Comparison of ENCODE assay signal across 23 cellular contexts in genomic region chr2:162828545-162828944, GRCh38. TPM values are rescaled to one million over a fixed set of nuclear protein-coding genes. Genes with fewer than 3 reads are reported as not detected.
DNase-seq lines count a peak whose midpoint lies in the region; ATAC-seq and TF ChIP-seq lines count a peak whose summit lies in the region.
"Had no signal": no experiment of that assay in that cellular context is flagged by ENCODE, and none has a peak within 500 bp of the region (broad histone marks: within the 10 kb centered on the region; RNA-seq: fewer than 3 reads in every experiment).

No MANE protein-coding gene starts in this region.

- H2AFZ ChIP-seq in mammary epithelial cell (ENCODE audit: low read depth, low read length) (no peak overlapping the region), neuronal stem cell (ENCODE audit: low read length) (no peak overlapping the region)
- H2AFZ ChIP-seq: neural progenitor cell had no signal

- no peak overlapping the region for H2AK5ac ChIP-seq in neuronal stem cell (ENCODE audit: low read depth, low read length)

- DNase-seq in HK-2 (ENCODE audit: unreplicated experiment) (peak; percentile 18), NCI-H2107 (lab: John Stamatoyannopoulos, UW) (peak; percentile 2), mammary epithelial cell (peak; percentile 23), myocyte (ENCODE audit: low read depth) (peak; percentile 8), neuronal stem cell (ENCODE audit: low spot score) (no peak), erythroblast (lab: John Stamatoyannopoulos, UW) (no peak), cerebellum (ENCODE audit: low spot score) (no peak)
- DNase-seq: activated CD8-positive, alpha-beta memory T cell treated with anti-CD3 and anti-CD28 coated beads for 24 hours; activated gamma-delta T cell treated with Interleukin-2 at 50 U/mL for 16 hours; activated T-cell treated with anti-CD3 and anti-CD28 coated beads, Interleukin-2, amount 50 U/mL, for 24 hours; colonic mucosa; effector memory CD8-positive, alpha-beta T cell; EL; kidney; NCI-H1092; NCI-H187 treated with DMSO at 0.1 percent for 48 hours; NCI-H524; stimulated activated CD8-positive, alpha-beta memory T cell treated with anti-CD3 and anti-CD28 coated beads, Interleukin-4, amount 100 ng/mL, for 48 hours; transverse colon had no signal

- no peak overlapping the region for H3K27ac ChIP-seq in mammary epithelial cell (ENCODE audit: insufficient read depth, low read depth, low read length)
- no peak overlapping the region for H3K27ac ChIP-seq in neuronal stem cell (replicated peaks; ENCODE audit: low read length)
- H3K27ac ChIP-seq: C4-2B, colonic mucosa, neural progenitor cell, transverse colon had no signal

- no peak overlapping the region for H3K9ac ChIP-seq in mammary epithelial cell (ENCODE audit: insufficient read depth, low read length)
- no peak overlapping the region for H3K9ac ChIP-seq in neuronal stem cell (ENCODE audit: low read depth, low read length, poor library complexity)
- H3K9ac ChIP-seq: neural progenitor cell had no signal

- no peak overlapping the region for H4K91ac ChIP-seq in neuronal stem cell (ENCODE audit: low read depth, low read length, poor library complexity)

- H3K79me1 ChIP-seq in neuronal stem cell (ENCODE audit: low read depth, low read length) = no peaks in the 10 kb centered on the region

- 31% methylated on average over 2 of the region's 2 CpGs for WGBS in mammary epithelial cell (ENCODE audit: low coverage, missing lambda C conversion rate)
- no CpG with 5 or more reads among the region's 2 CpGs for WGBS in neuronal stem cell (ENCODE audit: extremely low coverage in 2 of 2, insufficient read length in 2 of 2, insufficient replicate concordance in 1 of 2), 2 donors

- no TSS peak for BruUV-seq in mammary epithelial cell (replicated peaks; lab: Mats Ljungman, UMichigan)

- H3K18ac ChIP-seq in neuronal stem cell (ENCODE audit: low read length) = no peak overlapping the region

- H3K79me2 ChIP-seq in mammary epithelial cell (ENCODE audit: insufficient read depth, low read length) = no peaks in the 10 kb centered on the region

- no peak overlapping the region for H2BK15ac ChIP-seq in neuronal stem cell (ENCODE audit: low read length)

- no peak overlapping the region for H2BK12ac ChIP-seq in neuronal stem cell (ENCODE audit: low read length)

- H2BK5ac ChIP-seq in neuronal stem cell (ENCODE audit: low read length) = no peak overlapping the region

- intact Hi-C loops in mammary epithelial cell (cut with micrococcal nuclease) = no loop called here

- no peak overlapping the region for H2BK120ac ChIP-seq in neuronal stem cell (ENCODE audit: low read depth, low read length)

- no peak overlapping the region for H3K14ac ChIP-seq in neuronal stem cell (ENCODE audit: low read length)

- CTCF ChIA-PET in mammary epithelial cell (lab: Charles Lee; ENCODE audit: low non-redundant PET) = no interaction called here

- H3K27me3 ChIP-seq in mammary epithelial cell (ENCODE audit: insufficient read depth, low read length) (peaks cover 6% of the 10 kb centered on the region), neuronal stem cell (ENCODE audit: control insufficient read depth in 3 of 3, insufficient read depth in 3 of 3, low read depth in 1 of 3, low read length in 3 of 3) (no peaks in the 10 kb centered on the region)
- H3K27me3 ChIP-seq: colonic mucosa, transverse colon had no signal

- H3K23ac ChIP-seq in neuronal stem cell (ENCODE audit: low read depth, low read length, poor library complexity) = no peak overlapping the region

- TF ChIP-seq CTCF in mammary epithelial cell (conservative IDR thresholded peaks at IDR 0.05 in 1 of 2, IDR thresholded peaks at IDR 0.05 in 1 of 2; ENCODE audit: extremely low read depth in 1 of 2, insufficient read depth in 1 of 2, low read depth in 1 of 2, low read length in 2 of 2) = no peak

- H4K20me1 ChIP-seq in mammary epithelial cell (ENCODE audit: insufficient read depth, low read length) = no peaks in the 10 kb centered on the region

- H3K4me3 ChIP-seq in mammary epithelial cell (replicated peaks in 1 of 3; ENCODE audit: insufficient read depth in 1 of 3, low read depth in 2 of 3, low read length in 3 of 3) (no peak overlapping the region), neuronal stem cell (ENCODE audit: low read length in 2 of 2) (no peak overlapping the region)
- H3K4me3 ChIP-seq: colonic mucosa, neural progenitor cell, transverse colon had no signal

- H3K4me1 ChIP-seq in mammary epithelial cell (ENCODE audit: insufficient read depth, low read length) = no peaks in the 10 kb centered on the region
- peaks cover 0 to 2% of the 10 kb centered on the region in 2 donors for H3K4me1 ChIP-seq in neuronal stem cell (ENCODE audit: control insufficient read depth in 2 of 2, insufficient read depth in 1 of 2, low read depth in 1 of 2, low read length in 2 of 2)
- H3K4me1 ChIP-seq: colonic mucosa, transverse colon had no signal

- ATAC-seq in HG03378 (IDR thresholded peaks at IDR 0.05; ENCODE audit: unreplicated experiment) = no peak
- ATAC-seq: effector memory CD8-positive, alpha-beta T cell had no signal

- H3K4me2 ChIP-seq in mammary epithelial cell (ENCODE audit: insufficient read depth, low read depth, low read length) (no peak overlapping the region), neuronal stem cell (ENCODE audit: insufficient read depth, low read length, poor library complexity, severe bottlenecking) (no peak overlapping the region)
- H3K4me2 ChIP-seq: neural progenitor cell had no signal

- H3K36me3 ChIP-seq in mammary epithelial cell (ENCODE audit: insufficient read depth, low read length) (no peaks in the 10 kb centered on the region), neuronal stem cell (replicated peaks in 1 of 2; ENCODE audit: control insufficient read depth in 2 of 2, insufficient read depth in 2 of 2, low read length in 2 of 2) (no peaks in the 10 kb centered on the region)
- H3K36me3 ChIP-seq: colonic mucosa, neural progenitor cell, transverse colon had no signal

- dilution Hi-C loops in mammary epithelial cell (cut with HindIII; ENCODE audit: low sequenced_read_pairs) = no loop called here

- no peak overlapping the region for H4K8ac ChIP-seq in neuronal stem cell (ENCODE audit: low read depth, low read length)

- TF ChIP-seq POLR2A in erythroblast (IDR thresholded peaks at IDR 0.05; ENCODE audit: low read length) = no peak

- no peak overlapping the region for H3K4ac ChIP-seq in neuronal stem cell (ENCODE audit: low read length)

- in situ Hi-C loops in mammary epithelial cell (cut with MboI; ENCODE audit: low sequenced_read_pairs in 2 of 2) = no loop called here

- no peaks in the 10 kb centered on the region for H3K9me3 ChIP-seq in mammary epithelial cell (replicated peaks; ENCODE audit: insufficient read depth, low read length)
- H3K9me3 ChIP-seq in neuronal stem cell (replicated peaks in 1 of 2; ENCODE audit: control insufficient read depth in 2 of 2, insufficient read depth in 1 of 2, low read depth in 1 of 2, low read length in 2 of 2) = no peaks in the 10 kb centered on the region
- H3K9me3 ChIP-seq: colonic mucosa, transverse colon had no signal

RNA-seq across cellular contexts. Expression of gene KCNH7, which starts 10.0 kb away (rescaled TPM):
- total RNA-seq in mammary epithelial cell (not detected), myocyte (not detected in 2 replicates), cerebellum (46.8 TPM)
- not detected for polyA plus RNA-seq in mammary epithelial cell
- polyA minus RNA-seq in mammary epithelial cell = not detected
- not detected for polyA plus RNA-seq in myocyte (2012)
- polyA plus RNA-seq in neuronal stem cell (2013, experiment 1 of 2) = 1.9 TPM
- polyA plus RNA-seq in neuronal stem cell (2013, experiment 2 of 2) = 1.9 TPM
- total RNA-seq: colonic mucosa, RPMI7951, transverse colon had no signal

Comparison
In these comparisons a context has a peak if more than half of its experiments do, and no peak if none do; other contexts are left out.
1. DNase-seq: peak in HK-2 (single experiment), NCI-H2107 (single experiment), mammary epithelial cell (single experiment) and myocyte (single experiment); none in neuronal stem cell (single experiment), erythroblast (0 of 2) and cerebellum (single experiment).
2. RNA of gene KCNH7, which starts 10.0 kb away (total RNA-seq): 46.8 TPM in cerebellum (single experiment); not detected in mammary epithelial cell and not detected in myocyte; every median in the first group is over 10 times any median in the second.